Comparison of ENCODE assay signal across 17 cellular contexts in the genomic region with DNA sequence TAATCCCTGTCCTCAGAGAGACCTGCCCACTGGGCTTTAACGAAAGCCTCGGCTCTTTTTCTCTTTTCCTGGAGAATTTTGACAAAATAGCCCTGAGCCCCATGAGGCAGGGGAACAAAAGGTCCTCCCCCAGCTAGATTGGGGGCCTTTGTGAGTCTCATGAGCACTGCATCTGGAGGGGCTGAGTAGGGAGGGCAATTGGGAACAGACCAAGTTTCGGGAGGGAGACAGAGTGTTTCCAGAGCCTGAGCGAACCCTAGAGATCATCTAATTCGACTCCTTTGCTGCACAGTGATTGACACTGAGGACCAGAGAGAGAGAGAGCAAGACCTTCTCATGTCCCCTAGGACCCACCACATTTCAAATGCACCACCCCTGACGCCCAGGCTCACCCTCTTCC.
A peak's percentile ranks its signal among the peaks of the same experiment; 100 is the strongest.
DNase-seq lines count a peak whose midpoint lies in the region; ATAC-seq, FAIRE-seq and TF ChIP-seq lines count a peak whose summit lies in the region.
"Had no signal": no experiment of that assay in that cellular context is flagged by ENCODE, and none has a peak within 500 bp of the region (broad histone marks: within the 10 kb centered on the region; RNA-seq: fewer than 3 reads in every experiment).

No MANE protein-coding gene starts in this region.

- no peaks in the 10 kb centered on the region for H3K27me3 ChIP-seq in sigmoid colon
- H3K27me3 ChIP-seq in CD4-positive, alpha-beta T cell (ENCODE audit: control insufficient read depth, insufficient read depth, low read length), result no peaks in the 10 kb centered on the region
- H3K27me3 ChIP-seq: BLaER1 had no signal

- no peaks in the 10 kb centered on the region for H3K36me3 ChIP-seq in sigmoid colon
- H3K36me3 ChIP-seq: BLaER1 had no signal

- peaks cover 6 to 7% of the 10 kb centered on the region in 2 donors for H3K27me3 Mint-ChIP-seq in natural killer cell treated with Interleukin-12 subunit alpha and Interleukin-12 subunit beta and Interleukin-15 and Interleukin-18, amount 100 ng/mL, for 72 hours
- H3K27me3 Mint-ChIP-seq in natural killer cell (ENCODE audit: low read depth in 2 of 2) (peaks cover 0 to 4% of the 10 kb centered on the region in 2 donors), mesothelial cell of epicardium (ENCODE audit: low read depth) (no peaks in the 10 kb centered on the region), type B pancreatic cell (no peaks in the 10 kb centered on the region)
- no peaks in the 10 kb centered on the region for H3K27me3 Mint-ChIP-seq in CD4-positive, alpha-beta T cell

- POLR2A ChIA-PET in CD4-positive, alpha-beta T cell (lab: Charles Lee), result no interaction called here

- H3K9me3 Mint-ChIP-seq in natural killer cell treated with Interleukin-12 subunit alpha and Interleukin-12 subunit beta and Interleukin-15 and Interleukin-18, amount 100 ng/mL, for 72 hours, result no peaks in the 10 kb centered on the region
- H3K9me3 Mint-ChIP-seq in natural killer cell (no peaks in the 10 kb centered on the region), mesothelial cell of epicardium (no peaks in the 10 kb centered on the region), type B pancreatic cell (no peaks in the 10 kb centered on the region)
- H3K9me3 Mint-ChIP-seq in CD4-positive, alpha-beta T cell, result no peaks in the 10 kb centered on the region
- H3K9me3 Mint-ChIP-seq: CD8-positive, alpha-beta memory T cell had no signal

- no peak overlapping the region for H3K27ac Mint-ChIP-seq in natural killer cell treated with Interleukin-12 subunit alpha and Interleukin-12 subunit beta and Interleukin-15 and Interleukin-18, amount 100 ng/mL, for 72 hours
- H3K27ac Mint-ChIP-seq in natural killer cell (no peak overlapping the region), mesothelial cell of epicardium (peak overlapping the region; percentile 79), type B pancreatic cell (no peak overlapping the region)
- no peak overlapping the region for H3K27ac Mint-ChIP-seq in CD4-positive, alpha-beta T cell
- H3K27ac Mint-ChIP-seq: CD8-positive, alpha-beta memory T cell had no signal

- H3K4me1 Mint-ChIP-seq in natural killer cell treated with Interleukin-12 subunit alpha and Interleukin-12 subunit beta and Interleukin-15 and Interleukin-18, amount 100 ng/mL, for 72 hours (ENCODE audit: low read depth in 2 of 2), result peaks cover 4 to 5% of the 10 kb centered on the region in 2 donors
- peaks cover 6% of the 10 kb centered on the region in 2 donors for H3K4me1 Mint-ChIP-seq in natural killer cell
- H3K4me1 Mint-ChIP-seq in mesothelial cell of epicardium, result peaks cover 35% of the 10 kb centered on the region
- H3K4me1 Mint-ChIP-seq in CD4-positive, alpha-beta T cell (ENCODE audit: low read depth), result peaks cover 6% of the 10 kb centered on the region
- H3K4me1 Mint-ChIP-seq in type B pancreatic cell (ENCODE audit: unreplicated experiment), result peaks cover 33% of the 10 kb centered on the region

- TF ChIP-seq POLR2A in sigmoid colon (IDR thresholded peaks at IDR 0.05), result no peak

- no peak for FAIRE-seq in D721Med (lab: Jason Lieb, UNC)
- FAIRE-seq: A549 had no signal

- H3K4me3 Mint-ChIP-seq in natural killer cell treated with Interleukin-12 subunit alpha and Interleukin-12 subunit beta and Interleukin-15 and Interleukin-18, amount 100 ng/mL, for 72 hours, result no peak overlapping the region
- no peak overlapping the region for H3K4me3 Mint-ChIP-seq in natural killer cell
- H3K4me3 Mint-ChIP-seq in mesothelial cell of epicardium, result no peak overlapping the region
- H3K4me3 Mint-ChIP-seq in CD4-positive, alpha-beta T cell, result no peak overlapping the region
- H3K4me3 Mint-ChIP-seq in type B pancreatic cell, result no peak overlapping the region
- H3K4me3 Mint-ChIP-seq: CD8-positive, alpha-beta memory T cell had no signal

- DNase-seq in natural killer cell treated with Interleukin-12 subunit alpha and Interleukin-12 subunit beta and Interleukin-15 and Interleukin-18, amount 100 ng/mL, for 72 hours (ENCODE audit: low spot score), result peak; percentile 50
- DNase-seq in natural killer cell (no peak), mesothelial cell of epicardium (ENCODE audit: low spot score in 2 of 2, unreplicated experiment in 2 of 2) (no peak), sigmoid colon (peak; percentile 29), D721Med (ENCODE audit: insufficient read length, low spot score) (no peak), type B pancreatic cell (ENCODE audit: extremely low spot score, unreplicated experiment) (no peak)
- no peak for DNase-seq in CD4-positive, alpha-beta T cell
- DNase-seq: CD8-positive, alpha-beta memory T cell; DMS79 treated with DMSO at 0.1 percent for 48 hours; NCI-H1417; NCI-H187; NCI-H2107; NCI-H2227 treated with DMSO at 0.1 percent for 48 hours; NCI-H524 treated with DMSO at 0.1 percent for 48 hours; SIG-M5 had no signal

- H3K4me1 ChIP-seq in sigmoid colon, result peaks cover 0 to 14% (median 5%) of the 10 kb centered on the region in 4 donors
- H3K4me1 ChIP-seq: A549, BLaER1 had no signal

- H3K36me3 Mint-ChIP-seq in natural killer cell treated with Interleukin-12 subunit alpha and Interleukin-12 subunit beta and Interleukin-15 and Interleukin-18, amount 100 ng/mL, for 72 hours, result no peaks in the 10 kb centered on the region
- H3K36me3 Mint-ChIP-seq in natural killer cell (no peaks in the 10 kb centered on the region), mesothelial cell of epicardium (no peaks in the 10 kb centered on the region), type B pancreatic cell (no peaks in the 10 kb centered on the region)
- no peaks in the 10 kb centered on the region for H3K36me3 Mint-ChIP-seq in CD4-positive, alpha-beta T cell (ENCODE audit: low read depth)
- H3K36me3 Mint-ChIP-seq: CD8-positive, alpha-beta memory T cell had no signal

- H3K9me3 ChIP-seq in sigmoid colon, result no peaks in the 10 kb centered on the region
- no peaks in the 10 kb centered on the region for H3K9me3 ChIP-seq in CD4-positive, alpha-beta T cell (ENCODE audit: control insufficient read depth, low read length)
- H3K9me3 ChIP-seq: A549, BLaER1 had no signal

- no peak overlapping the region for H3K27ac ChIP-seq in sigmoid colon
- H3K27ac ChIP-seq in CD4-positive, alpha-beta T cell (ENCODE audit: low read depth, low read length), result no peak overlapping the region
- H3K27ac ChIP-seq: A549, BLaER1 had no signal

- 80 to 85% methylated on average over 6 of the region's 6 CpGs for WGBS in sigmoid colon, 2 donors

- CTCF ChIA-PET in CD4-positive, alpha-beta T cell (lab: Charles Lee), result no interaction called here

- H3K4me3 ChIP-seq in sigmoid colon, result no peak overlapping the region
- H3K4me3 ChIP-seq: A549, BLaER1 had no signal

- no peak for TF ChIP-seq CTCF in natural killer cell (IDR thresholded peaks at IDR 0.05)
- no peak for TF ChIP-seq CTCF in mesothelial cell of epicardium (IDR thresholded peaks at IDR 0.05; ENCODE audit: unreplicated experiment)
- no peak for TF ChIP-seq CTCF in sigmoid colon (IDR thresholded peaks at IDR 0.05)
- no peak for TF ChIP-seq CTCF in CD4-positive, alpha-beta T cell (IDR thresholded peaks at IDR 0.05)
- no peak for TF ChIP-seq CTCF in D721Med (IDR thresholded peaks at IDR 0.05; ENCODE audit: insufficient read depth, missing control alignments)
- TF ChIP-seq CTCF in type B pancreatic cell (conservative IDR thresholded peaks at IDR 0.05), result no peak

- no peak for TF ChIP-seq EP300 in sigmoid colon (IDR thresholded peaks at IDR 0.05)

- no peak for ATAC-seq in natural killer cell treated with Interleukin-12 subunit alpha and Interleukin-12 subunit beta and Interleukin-15 and Interleukin-18, amount 100 ng/mL, for 72 hours
- no peak for ATAC-seq in natural killer cell
- ATAC-seq in CD4-positive, alpha-beta T cell (ENCODE audit: poor library complexity), result no peak

- intact Hi-C loops in natural killer cell (cut with micrococcal nuclease) (no loop called here), sigmoid colon (cut with DNase I) (no loop called here)
- intact Hi-C loops in CD4-positive, alpha-beta T cell (cut with DNase I, micrococcal nuclease), result no loop called here

Comparison
In these comparisons a context has a peak if more than half of its experiments do, and no peak if none do; other contexts are left out.
1. DNase-seq: peak in natural killer cell treated with Interleukin-12 subunit alpha and Interleukin-12 subunit beta and Interleukin-15 and Interleukin-18, amount 100 ng/mL, for 72 hours (single experiment) and sigmoid colon (single experiment); none in natural killer cell (single experiment), mesothelial cell of epicardium (0 of 2), CD4-positive, alpha-beta T cell (0 of 10), D721Med (single experiment) and type B pancreatic cell (single experiment).